ENCODE assay signal across 21 cellular contexts in the genomic region with DNA sequence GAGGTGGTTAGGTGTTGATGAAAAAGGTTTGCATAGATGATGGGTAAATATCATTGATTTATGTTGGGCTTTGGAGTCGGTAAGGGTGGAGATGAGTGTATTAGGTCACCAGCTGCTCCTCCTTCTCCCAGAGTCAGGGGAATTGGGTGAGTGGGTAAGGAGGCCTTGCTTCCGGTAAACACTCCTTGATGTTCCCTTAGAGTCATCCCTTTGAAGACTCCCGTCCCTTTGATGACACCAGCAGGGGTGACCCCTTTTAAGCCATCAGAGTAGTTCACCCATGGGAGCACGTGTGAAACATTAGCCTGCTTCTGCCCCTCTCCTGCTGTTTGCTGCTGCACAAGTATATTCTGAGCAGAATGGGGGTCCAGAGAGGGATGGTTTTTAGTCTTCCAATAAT.
A peak's percentile ranks its signal among the peaks of the same experiment; 100 is the strongest.
DNase-seq lines count a peak whose midpoint lies in the region; ATAC-seq, FAIRE-seq and TF ChIP-seq lines count a peak whose summit lies in the region.
"Had no signal": no experiment of that assay in that cellular context is flagged by ENCODE, and none has a peak within 500 bp of the region (broad histone marks: within the 10 kb centered on the region; RNA-seq: fewer than 3 reads in every experiment).

No MANE protein-coding gene starts in this region.

- no peak overlapping the region for H3K14ac ChIP-seq in H1 (ENCODE audit: insufficient read length)

- H2BK120ac ChIP-seq in H1 (replicated peaks; ENCODE audit: low read depth, low read length) = no peak overlapping the region

- no peak overlapping the region for H2AK5ac ChIP-seq in H1 (ENCODE audit: low read depth, low read length)

- no TSS peak for BruUV-seq in HepG2 (replicated peaks; lab: Mats Ljungman, UMichigan)

- no peak for TF ChIP-seq CTCF in HepG2 (CRISPR knock-in tag; IDR thresholded peaks at IDR 0.05)
- no peak for TF ChIP-seq CTCF in right lobe of liver (IDR thresholded peaks at IDR 0.05)
- TF ChIP-seq CTCF in H1 (IDR thresholded peaks at IDR 0.05; ENCODE audit: control extremely low read depth in 1 of 3, insufficient read depth in 1 of 3, low read depth in 1 of 3, low read length in 3 of 3) = no peak

- ATAC-seq in HepG2 (peak; percentile 51), right lobe of liver (no peak), HG03175 (IDR thresholded peaks at IDR 0.05; ENCODE audit: unreplicated experiment) (no peak), T-helper 17 cell (no peak), GM21737 (IDR thresholded peaks at IDR 0.05; ENCODE audit: unreplicated experiment) (no peak)
- ATAC-seq: GM12878, GM23338 had no signal

- no peak overlapping the region for H4K91ac ChIP-seq in H1 (replicated peaks; ENCODE audit: insufficient read length, low read length)

- H4K20me1 ChIP-seq in HepG2 (ENCODE audit: insufficient read depth, low read length) = no peaks in the 10 kb centered on the region
- H4K20me1 ChIP-seq in H1 (replicated peaks in 1 of 2; ENCODE audit: control insufficient read depth in 1 of 2, insufficient read depth in 2 of 2, low read length in 2 of 2) = no peaks in the 10 kb centered on the region

- TF ChIP-seq EP300 in HepG2 (IDR thresholded peaks at IDR 0.05; ENCODE audit: low read depth in 2 of 2, low read length in 2 of 2) (peak in 1 of 2 experiments; percentile 70; a peak in 1 of 4 replicates), HepG2 (CRISPR knock-in tag; IDR thresholded peaks at IDR 0.05; ENCODE audit: borderline replicate concordance) (0 out of 2 replicates have a peak, but pooled peaks have one; percentile 55), H1 (IDR thresholded peaks at IDR 0.05; ENCODE audit: borderline replicate concordance in 1 of 2, low read depth in 2 of 2, low read length in 2 of 2) (no peak)

- H3K4me1 Mint-ChIP-seq in T-helper 17 cell = no peaks in the 10 kb centered on the region
- H3K4me1 Mint-ChIP-seq: CD4-positive, alpha-beta memory T cell had no signal

- H3K4me3 ChIP-seq in HepG2 (replicated peaks in 1 of 3; ENCODE audit: insufficient read depth in 1 of 3, low read depth in 2 of 3, low read length in 3 of 3) = no peak overlapping the region
- H3K4me3 ChIP-seq in right lobe of liver = no peak overlapping the region
- no peak overlapping the region for H3K4me3 ChIP-seq in Jurkat, Clone E6-1 (ENCODE audit: low read length)
- H3K4me3 ChIP-seq in H1 (ENCODE audit: extremely low read depth in 1 of 4, insufficient read depth in 2 of 4, low read depth in 3 of 4, low read length in 4 of 4) = no peak overlapping the region
- H3K4me3 ChIP-seq: GM12878, GM23338 had no signal

- no peak for TF ChIP-seq RAD21 in HepG2 (CRISPR knock-in tag; IDR thresholded peaks at IDR 0.05)
- no peak for TF ChIP-seq RAD21 in H1 (IDR thresholded peaks at IDR 0.05 in 1 of 2, conservative IDR thresholded peaks at IDR 0.05 in 1 of 2; ENCODE audit: low read depth in 2 of 2, low read length in 2 of 2)

- 0% methylated on average over 4 of the region's 4 CpGs for WGBS in HepG2 (ENCODE audit: low lambda C conversion rate)
- WGBS in right lobe of liver (ENCODE audit: insufficient coverage, low coverage, low lambda C conversion rate, missing lambda C conversion rate) = 52% methylated on average over 2 of the region's 4 CpGs
- WGBS in H1 (ENCODE audit: extremely low coverage in 1 of 2, insufficient coverage in 1 of 2, insufficient read length in 1 of 2, insufficient replicate concordance in 2 of 2, low coverage in 1 of 2, low lambda C conversion rate in 2 of 2, missing lambda C conversion rate in 1 of 2), 2 experiments = 88% methylated on average over 4 of the region's 4 CpGs; no CpG with 5 or more reads in 1 of the 2 experiments

- TF ChIP-seq POLR2A in HepG2 (IDR thresholded peaks at IDR 0.05; ENCODE audit: insufficient read depth in 1 of 2, low read depth in 2 of 2, low read length in 2 of 2) = no peak
- TF ChIP-seq POLR2A in right lobe of liver (IDR thresholded peaks at IDR 0.05) = no peak
- TF ChIP-seq POLR2A in H1 (IDR thresholded peaks at IDR 0.05; ENCODE audit: control extremely low read depth in 1 of 2, low read depth in 2 of 2, low read length in 2 of 2) = no peak

- in situ Hi-C loops in HepG2 (cut with HindIII; ENCODE audit: extremely low pct_ligation_motif_present, low pct_unique_long_range_greater_than_20kb) = loop anchor here (25.0 kb wide), 2 partner anchors 835 to 1210 kb away; no protein-coding TSS in a partner anchor

- no peak overlapping the region for H3K27ac Mint-ChIP-seq in T-helper 17 cell
- H3K27ac Mint-ChIP-seq: CD4-positive, alpha-beta memory T cell; GM23338; H9; HFFc6 had no signal

- peak overlapping the region; percentile 29 for H3K4ac ChIP-seq in H1 (replicated peaks; ENCODE audit: insufficient read length, low read depth, low read length)

- H4K8ac ChIP-seq in H1 (ENCODE audit: extremely low read depth, insufficient read depth, low read length) = no peak overlapping the region

- H2BK5ac ChIP-seq in H1 (ENCODE audit: low read depth, low read length) = no peak overlapping the region

- H3K9me3 ChIP-seq in HepG2 (ENCODE audit: low read length) (no peaks in the 10 kb centered on the region), right lobe of liver (no peaks in the 10 kb centered on the region), H1 (ENCODE audit: insufficient read depth in 2 of 2, low read depth in 1 of 2, low read length in 1 of 2) (no peaks in the 10 kb centered on the region), T-helper 17 cell (ENCODE audit: control insufficient read depth, low read length, poor library complexity, severe bottlenecking) (no peaks in the 10 kb centered on the region)

- no peak overlapping the region for H3K18ac ChIP-seq in H1 (ENCODE audit: extremely low read depth, low read length)

- no peak overlapping the region for H4K5ac ChIP-seq in H1 (ENCODE audit: insufficient read length, low read depth, low read length)

- no peak overlapping the region for H3K27ac ChIP-seq in HepG2 (ENCODE audit: extremely low read length, insufficient read depth, low read length)
- H3K27ac ChIP-seq in right lobe of liver = no peak overlapping the region
- no peak overlapping the region for H3K27ac ChIP-seq in H1 (ENCODE audit: low read depth, low read length)
- H3K27ac ChIP-seq: C4-2B, HL-60 had no signal

- no peak overlapping the region for H3K56ac ChIP-seq in H1 (replicated peaks; ENCODE audit: insufficient read length, low read depth, low read length)

- no peaks in the 10 kb centered on the region for H3K36me3 Mint-ChIP-seq in T-helper 17 cell (ENCODE audit: low read depth)
- H3K36me3 Mint-ChIP-seq: CD4-positive, alpha-beta memory T cell had no signal

- H3K36me3 ChIP-seq in HepG2 (replicated peaks in 1 of 2; ENCODE audit: control insufficient read depth in 1 of 2, insufficient read depth in 2 of 2, low read length in 2 of 2) (no peaks in the 10 kb centered on the region), right lobe of liver (no peaks in the 10 kb centered on the region), H1 (ENCODE audit: control insufficient read depth in 2 of 4, insufficient read depth in 4 of 4, low read length in 3 of 4) (no peaks in the 10 kb centered on the region)

- CTCF ChIA-PET in HepG2 (lab: Yijun Ruan, JAX; ENCODE audit: low intra/inter-chr PET ratio, low total read pairs) = no interaction called here
- CTCF ChIA-PET in H1 (lab: Charles Lee; ENCODE audit: partially characterized antibody) = no interaction called here

- no peaks in the 10 kb centered on the region for H3K23me2 ChIP-seq in H1 (ENCODE audit: low read depth, low read length)

- peaks cover 8% of the 10 kb centered on the region; the same call in 1 of the 2 replicates for H3K4me1 ChIP-seq in HepG2 (ENCODE audit: insufficient read depth, low read length)
- H3K4me1 ChIP-seq in right lobe of liver = no peaks in the 10 kb centered on the region
- peaks cover 0 to 7% (median 0%) of the 10 kb centered on the region in 4 experiments; a peak in 1 of 7 replicates for H3K4me1 ChIP-seq in H1 (replicated peaks in 1 of 4; ENCODE audit: control insufficient read depth in 3 of 4, insufficient read depth in 4 of 4, low read length in 3 of 4)

- FAIRE-seq in HepG2 (lab: Jason Lieb, UNC) = no peak
- FAIRE-seq in H1 (lab: Jason Lieb, UNC) = no peak
- FAIRE-seq: D721Med, GM12878, GM18507 had no signal

- H3K27me3 ChIP-seq in HepG2 (ENCODE audit: control insufficient read depth in 1 of 2, insufficient read depth in 2 of 2, low read length in 2 of 2) (no peaks in the 10 kb centered on the region), right lobe of liver (peaks cover 0 to 3% of the 10 kb centered on the region in 2 donors), H1 (replicated peaks in 1 of 4; ENCODE audit: control insufficient read depth in 3 of 4, extremely low read depth in 1 of 4, insufficient read depth in 3 of 4, low read length in 3 of 4) (no peaks in the 10 kb centered on the region)

- intact Hi-C loops in HepG2 (cut with micrococcal nuclease; ENCODE audit: unreplicated experiment) = no loop called here
- intact Hi-C loops in right lobe of liver (cut with DNase I) = no loop called here

- no peak overlapping the region for H3K23ac ChIP-seq in H1 (ENCODE audit: insufficient read length)

- no peak overlapping the region for H2BK12ac ChIP-seq in H1 (ENCODE audit: low read depth, low read length)

- H3K79me1 ChIP-seq in H1 (ENCODE audit: low read depth, low read length) = no peaks in the 10 kb centered on the region

- POLR2A ChIA-PET in HepG2 (lab: Yijun Ruan, JAX) = no interaction called here
- POLR2A ChIA-PET in H1 (lab: Charles Lee; ENCODE audit: partially characterized antibody) = no interaction called here

- no peak overlapping the region for H2BK15ac ChIP-seq in H1 (ENCODE audit: low read length)

- H3K9ac ChIP-seq in HepG2 (ENCODE audit: insufficient read depth, low read depth, low read length) (no peak overlapping the region), H1 (replicated peaks in 1 of 4; ENCODE audit: extremely low read depth in 1 of 4, low read depth in 3 of 4, low read length in 3 of 4) (no peak overlapping the region)

- H2AFZ ChIP-seq in HepG2 (ENCODE audit: low read length) = no peak overlapping the region
- H2AFZ ChIP-seq in H1 (ENCODE audit: low read length) = no peak overlapping the region
- H2AFZ ChIP-seq: GM23338 had no signal

- no peak overlapping the region for H3K4me3 Mint-ChIP-seq in T-helper 17 cell
- H3K4me3 Mint-ChIP-seq: CD4-positive, alpha-beta memory T cell; GM23338; H9; HFFc6 had no signal

- H3K27me3 Mint-ChIP-seq in T-helper 17 cell = peaks cover 6% of the 10 kb centered on the region
- H3K27me3 Mint-ChIP-seq: CD4-positive, alpha-beta memory T cell had no signal

- H2BK20ac ChIP-seq in H1 (ENCODE audit: low read length) = no peak overlapping the region

- H3K4me2 ChIP-seq in HepG2 (ENCODE audit: low read depth, low read length) = no peak overlapping the region
- H3K4me2 ChIP-seq in H1 (ENCODE audit: insufficient read depth in 1 of 2, low read depth in 2 of 2, low read length in 2 of 2) = no peak overlapping the region
- H3K4me2 ChIP-seq: GM23338 had no signal

- DNase-seq in HepG2 (ENCODE audit: low spot score) (peak; percentile 58), right lobe of liver (no peak), H1 (ENCODE audit: low read depth in 1 of 2, low spot score in 2 of 2) (no peak), T-helper 17 cell (no peak)
- DNase-seq in Jurkat, Clone E6-1 (ENCODE audit: low read depth, low spot score) = peak; percentile 12
- DNase-seq: ACHN; CD4-positive, alpha-beta memory T cell; COR-L47; DMS153; H9; HFFc6; IMR-90; KG1 had no signal

- H3K79me2 ChIP-seq in HepG2 (ENCODE audit: insufficient read depth, low read length) = no peaks in the 10 kb centered on the region
- no peaks in the 10 kb centered on the region for H3K79me2 ChIP-seq in H1 (ENCODE audit: control insufficient read depth in 1 of 2, insufficient read depth in 2 of 2, low read length in 2 of 2)

Comparison
In these comparisons a context has a peak if more than half of its experiments do, and no peak if none do; other contexts are left out.
1. DNase-seq: peak in HepG2 (single experiment) and Jurkat, Clone E6-1 (single experiment); none in right lobe of liver (0 of 3), H1 (0 of 2) and T-helper 17 cell (0 of 3).